In the genomic region with DNA sequence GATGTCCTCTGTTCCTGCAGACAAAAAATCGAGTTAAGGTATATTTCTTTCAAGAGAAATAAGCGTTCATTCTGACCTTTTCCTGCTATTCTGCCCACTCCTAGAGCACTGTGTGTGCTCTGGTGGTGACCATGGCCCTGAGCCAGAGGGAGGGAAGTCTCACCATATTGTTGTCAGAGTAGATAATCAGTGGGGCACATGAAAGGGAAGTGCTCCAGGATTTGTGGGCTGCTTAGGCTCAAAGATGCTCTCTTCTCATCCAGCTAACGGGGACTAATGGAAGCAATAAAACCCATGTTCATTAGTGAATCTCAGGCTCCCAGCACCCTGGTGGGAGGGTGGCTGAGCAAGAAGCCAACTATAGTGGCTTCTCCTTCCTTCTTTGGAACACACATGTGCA, we compare ENCODE assay signal across 26 cellular contexts.
"Had no signal": no experiment of that assay in that cellular context is flagged by ENCODE, and none has a peak within 500 bp of the region (broad histone marks: within the 10 kb centered on the region; RNA-seq: fewer than 3 reads in every experiment).

No MANE protein-coding gene starts in this region.

- H3K9me3 ChIP-seq: esophagus muscularis mucosa, gastroesophageal sphincter, heart right ventricle, lower lobe of right lung, ovary, psoas muscle, sigmoid colon, stomach, thyroid gland, vagina had no signal

- ATAC-seq: foreskin keratinocyte; gastroesophageal sphincter; heart right ventricle; left colon; left ventricle myocardium superior; lower lobe of right lung; naive thymus-derived CD8-positive, alpha-beta T cell; psoas muscle; right cardiac atrium had no signal

- H3K27me3 Mint-ChIP-seq: naive thymus-derived CD8-positive, alpha-beta T cell had no signal

- H3K36me3 ChIP-seq: esophagus muscularis mucosa, gastroesophageal sphincter, heart right ventricle, lower lobe of right lung, ovary, sigmoid colon, stomach, thyroid gland, vagina had no signal

- H3K4me3 ChIP-seq: coronary artery, esophagus muscularis mucosa, gastroesophageal sphincter, heart right ventricle, lower lobe of right lung, ovary, psoas muscle, sigmoid colon, stomach, thyroid gland, vagina had no signal

- H3K9me3 Mint-ChIP-seq: naive thymus-derived CD8-positive, alpha-beta T cell had no signal

- H3K27me3 ChIP-seq: esophagus muscularis mucosa, gastroesophageal sphincter, ovary, sigmoid colon, stomach, thyroid gland, vagina had no signal

- H3K4me1 ChIP-seq: esophagus muscularis mucosa, gastroesophageal sphincter, heart right ventricle, lower lobe of right lung, psoas muscle, sigmoid colon, stomach, thyroid gland, vagina had no signal

- H3K4me3 Mint-ChIP-seq: naive thymus-derived CD8-positive, alpha-beta T cell had no signal

- H3K27ac ChIP-seq: coronary artery, esophagus muscularis mucosa, foreskin keratinocyte, gastroesophageal sphincter, heart right ventricle, lower lobe of right lung, ovary, psoas muscle, sigmoid colon, stomach, thyroid gland, vagina had no signal

- H3K36me3 Mint-ChIP-seq: naive thymus-derived CD8-positive, alpha-beta T cell had no signal

- FAIRE-seq: endothelial cell of umbilical vein, islet of Langerhans had no signal

- H3K27ac Mint-ChIP-seq: naive thymus-derived CD8-positive, alpha-beta T cell had no signal

- DNase-seq: dermis blood vessel endothelial cell; effector memory CD4-positive, alpha-beta T cell; foreskin keratinocyte; heart right ventricle; hippocampal formation; kidney glomerular epithelial cell; left colon; left ventricle myocardium superior; lower lobe of right lung; naive thymus-derived CD8-positive, alpha-beta T cell; occipital lobe; ovary; posterior cingulate gyrus; psoas muscle; right cardiac atrium; sigmoid colon; stimulated activated naive CD4-positive, alpha-beta T cell treated with Interleukin-2 at 50 U/mL for 16 hours; stomach; thyroid gland; trophoblast cell had no signal
